ENCODE assay signal across 16 cellular contexts in the genomic region with DNA sequence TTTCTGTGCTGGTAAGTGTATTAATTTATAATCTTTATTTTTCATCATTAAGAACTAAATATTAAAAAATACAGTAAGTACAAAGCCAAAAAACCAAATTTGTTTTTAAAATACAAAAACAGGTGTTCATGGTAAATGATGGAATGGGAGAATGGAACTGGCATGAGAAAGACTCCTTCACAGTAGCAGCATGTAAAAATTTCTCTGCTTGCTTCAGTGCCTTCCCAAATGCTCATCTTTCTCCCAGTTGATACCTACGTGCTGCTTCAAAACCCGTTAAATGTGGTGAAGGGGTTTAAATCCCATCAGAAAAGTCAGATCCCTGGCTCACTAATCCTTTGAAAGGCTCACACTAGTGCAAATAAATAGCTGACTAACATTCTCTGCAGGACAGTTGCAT. TPM values are rescaled to one million over a fixed set of nuclear protein-coding genes. Genes with fewer than 3 reads are reported as not detected.
DNase-seq lines count a peak whose midpoint lies in the region.
"Had no signal": no experiment of that assay in that cellular context is flagged by ENCODE, and none has a peak within 500 bp of the region (broad histone marks: within the 10 kb centered on the region; RNA-seq: fewer than 3 reads in every experiment).

No MANE protein-coding gene starts in this region.

- in situ Hi-C loops in G401 (cut with HindIII; ENCODE audit: low sequenced_read_pairs) = no loop called here

- H3K27ac ChIP-seq in SJCRH30 = no peak overlapping the region

- H3K4me3 ChIP-seq in SJCRH30 = no peak overlapping the region
- H3K4me3 ChIP-seq: GM12878, GM23338 had no signal

- no peaks in the 10 kb centered on the region for H3K27me3 ChIP-seq in SJCRH30

- no peaks in the 10 kb centered on the region for H3K36me3 ChIP-seq in SJCRH30

- peak; percentile 71 for DNase-seq in G401 (ENCODE audit: low spot score)
- DNase-seq in NCI-H524 (lab: John Stamatoyannopoulos, UW) = peak; percentile 6 to 73
- DNase-seq in NCI-H82 treated with DMSO at 0.1 percent for 48 hours (lab: John Stamatoyannopoulos, UW; ENCODE audit: unreplicated experiment) = peak; percentile 61
- no peak for DNase-seq in SJCRH30
- DNase-seq in islet precursor cell = no peak
- DNase-seq in stimulated activated CD4-positive, alpha-beta T cell treated with anti-CD3 and anti-CD28 coated beads, Interleukin-4, amount 100 ng/mL, for 1 hour = no peak
- DNase-seq: CD4-positive, alpha-beta memory T cell; COR-L47; DMS153; DND-41; GDM1; H9 had no signal

- H3K4me1 ChIP-seq in SJCRH30 = no peaks in the 10 kb centered on the region

- no peaks in the 10 kb centered on the region for H3K9me3 ChIP-seq in SJCRH30 (replicated peaks)

RNA-seq across cellular contexts. Expression of a gene that starts 4.2 kb away (rescaled TPM):
- not detected in 2 replicates for total RNA-seq in G401 (2014; rRNA removed; shearing (Covaris generic))
- total RNA-seq in SJCRH30 (2014; rRNA removed; shearing (Covaris generic)) = not detected in 2 replicates
- total RNA-seq: A172; CD4-positive, alpha-beta memory T cell; GM12878; H4 had no signal

RNA-seq across cellular contexts. Expression of a gene that starts 8.0 kb away (rescaled TPM):
- not detected in 2 replicates for total RNA-seq in G401 (2014; rRNA removed; shearing (Covaris generic))
- not detected in 2 replicates for total RNA-seq in SJCRH30 (2014; rRNA removed; shearing (Covaris generic))
- total RNA-seq: A172; CD4-positive, alpha-beta memory T cell had no signal

Comparison
In these comparisons a context has a peak if more than half of its experiments do, and no peak if none do; other contexts are left out.
1. DNase-seq: peak in G401 (single experiment), NCI-H524 (2 of 2) and NCI-H82 treated with DMSO at 0.1 percent for 48 hours (single experiment); none in SJCRH30 (0 of 2), islet precursor cell (single experiment) and stimulated activated CD4-positive, alpha-beta T cell treated with anti-CD3 and anti-CD28 coated beads, Interleukin-4, amount 100 ng/mL, for 1 hour (single experiment).